In genomic region chr14:89266754-89267153, GRCh38 we compare ENCODE assay signal across 1 cellular context.
TF ChIP-seq lines count a peak whose summit lies in the region.

No MANE protein-coding gene starts in this region.

TF ChIP-seq in H1, 55 proteins besides CTCF, POLR2A, EP300 and RAD21:
- TF ChIP-seq CEBPB (IDR thresholded peaks at IDR 0.05; ENCODE audit: low read depth, low read length) (no peak), POLR2AphosphoS5 (IDR thresholded peaks at IDR 0.05; ENCODE audit: low read depth, low read length) (no peak), CHD1 (IDR thresholded peaks at IDR 0.05; ENCODE audit: low read depth, low read length) (no peak), TCF12 (IDR thresholded peaks at IDR 0.05; ENCODE audit: low read depth, low read length) (no peak), PHF8 (conservative IDR thresholded peaks at IDR 0.05; ENCODE audit: low read depth, low read length) (no peak), SP4 (IDR thresholded peaks at IDR 0.05; ENCODE audit: low read length) (no peak), CHD2 (IDR thresholded peaks at IDR 0.05; ENCODE audit: low read length) (no peak), POU5F1 (IDR thresholded peaks at IDR 0.05; ENCODE audit: low read depth, low read length) (no peak), USF2 (IDR thresholded peaks at IDR 0.05; ENCODE audit: low read length) (no peak), JUN (IDR thresholded peaks at IDR 0.05; ENCODE audit: low read depth, low read length) (no peak), ZNF274 (IDR thresholded peaks at IDR 0.05; ENCODE audit: borderline replicate concordance, extremely low read depth, low read length) (no peak), SUZ12 (IDR thresholded peaks at IDR 0.05; ENCODE audit: low read length) (no peak), SIRT6 (IDR thresholded peaks at IDR 0.05; ENCODE audit: low read length) (no peak), EGR1 (IDR thresholded peaks at IDR 0.05; ENCODE audit: borderline replicate concordance, low read depth, low read length) (no peak), GABPA (IDR thresholded peaks at IDR 0.05; ENCODE audit: borderline replicate concordance, insufficient read depth, low read length) (no peak), TAF7 (optimal IDR thresholded peaks at IDR 0.05; ENCODE audit: borderline replicate concordance, low read depth, low read length) (no peak), RFX5 (IDR thresholded peaks at IDR 0.05; ENCODE audit: borderline replicate concordance, low read depth, low read length) (no peak)
TF ChIP-seq in H1: peak in this region for 0.
